1 cellular context compared by ENCODE assay signal in the genomic region with DNA sequence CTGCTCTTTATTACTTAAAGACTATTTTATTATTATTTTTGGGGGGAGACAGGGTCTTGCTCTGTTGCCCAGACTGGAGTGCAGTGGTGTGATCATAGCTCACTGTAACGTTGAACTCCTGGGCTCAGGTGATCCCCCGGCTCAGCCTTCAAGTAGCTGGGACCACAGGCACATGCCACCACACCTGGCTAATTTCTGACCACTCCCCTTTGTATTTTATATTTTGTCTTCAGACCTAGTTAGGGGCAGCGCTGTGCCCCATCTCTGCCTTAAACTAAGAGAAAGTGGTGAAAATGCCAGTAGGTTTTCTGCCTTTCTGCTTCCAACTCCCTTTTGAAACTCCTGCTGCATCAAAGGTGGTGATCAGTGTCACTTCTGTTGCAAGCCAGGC.
TF ChIP-seq lines count a peak whose summit lies in the region.

No MANE protein-coding gene starts in this region.

TF ChIP-seq in IMR-90, 13 proteins besides CTCF, POLR2A, EP300 and RAD21:
- no peak for TF ChIP-seq NFE2L2 (IDR thresholded peaks at IDR 0.05; ENCODE audit: low read depth, low read length)
